12 cellular contexts compared by ENCODE assay signal in the genomic region with DNA sequence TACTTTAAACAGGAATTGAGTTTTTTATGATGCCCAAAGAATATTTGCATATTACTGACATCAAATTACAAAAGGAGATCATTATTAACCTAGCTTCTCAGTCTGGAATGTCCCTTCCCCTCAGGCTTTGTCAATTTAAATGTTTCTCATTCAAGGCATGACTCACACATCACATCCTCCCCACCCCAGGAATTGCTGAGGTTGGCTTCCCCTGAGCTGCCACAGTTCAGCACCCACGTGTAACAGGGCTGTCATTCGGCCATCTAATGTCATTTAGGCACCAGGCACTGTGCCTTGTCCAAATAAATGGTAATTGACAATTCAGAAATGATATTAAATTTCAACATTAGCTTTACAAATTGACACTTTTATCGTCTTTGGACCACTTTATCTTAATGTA.
DNase-seq lines count a peak whose midpoint lies in the region; ATAC-seq lines count a peak whose summit lies in the region.
"Had no signal": no experiment of that assay in that cellular context is flagged by ENCODE, and none has a peak within 500 bp of the region (broad histone marks: within the 10 kb centered on the region; RNA-seq: fewer than 3 reads in every experiment).

No MANE protein-coding gene starts in this region.

- no CpG with 5 or more reads among the region's 3 CpGs for WGBS in mesendoderm (ENCODE audit: extremely low coverage, insufficient coverage, low lambda C conversion rate)

- no peak overlapping the region for H3K18ac ChIP-seq in mesendoderm (ENCODE audit: low read length)

- H2AK5ac ChIP-seq in mesendoderm (ENCODE audit: low read length): no peak overlapping the region

- no peak overlapping the region for H3K27ac Mint-ChIP-seq in immature natural killer cell
- H3K27ac Mint-ChIP-seq: activated CD8-positive, alpha-beta memory T cell treated with anti-CD3 and anti-CD28 coated beads, Interleukin-2, amount 10 ng/mL, durations not matched to agents 7 days and 5 days; naive thymus-derived CD8-positive, alpha-beta T cell had no signal

- ATAC-seq in GM19395 (IDR thresholded peaks at IDR 0.05; ENCODE audit: unreplicated experiment): no peak
- ATAC-seq in GM18868 (IDR thresholded peaks at IDR 0.05; ENCODE audit: unreplicated experiment): no peak
- ATAC-seq: activated CD8-positive, alpha-beta memory T cell treated with anti-CD3 and anti-CD28 coated beads, Interleukin-2, amount 10 ng/mL, durations not matched to agents 7 days and 5 days; naive thymus-derived CD8-positive, alpha-beta T cell had no signal

- H3K4ac ChIP-seq in mesendoderm (ENCODE audit: low read depth, low read length): no peak overlapping the region

- peaks cover 0 to 3% (median 0%) of the 10 kb centered on the region in 6 donors for H3K9me3 Mint-ChIP-seq in immature natural killer cell

- H3K27me3 Mint-ChIP-seq in immature natural killer cell (ENCODE audit: low read depth in 3 of 3): peaks cover 3 to 9% (median 3%) of the 10 kb centered on the region in 3 donors

- H3K4me3 Mint-ChIP-seq in immature natural killer cell: no peak overlapping the region
- H3K4me3 Mint-ChIP-seq: activated CD8-positive, alpha-beta memory T cell treated with anti-CD3 and anti-CD28 coated beads, Interleukin-2, amount 10 ng/mL, durations not matched to agents 7 days and 5 days; central memory CD8-positive, alpha-beta T cell; naive thymus-derived CD8-positive, alpha-beta T cell had no signal

- H3K56ac ChIP-seq in mesendoderm (ENCODE audit: low read length): no peak overlapping the region

- H3K36me3 Mint-ChIP-seq in immature natural killer cell: no peaks in the 10 kb centered on the region
- H3K36me3 Mint-ChIP-seq: activated CD8-positive, alpha-beta memory T cell treated with anti-CD3 and anti-CD28 coated beads, Interleukin-2, amount 10 ng/mL, durations not matched to agents 7 days and 5 days had no signal

- H3K4me1 ChIP-seq in mesendoderm (ENCODE audit: control insufficient read depth, low read depth, low read length): peaks cover 2% of the 10 kb centered on the region

- no peak overlapping the region for H2BK120ac ChIP-seq in mesendoderm (ENCODE audit: low read depth, low read length)

- no peaks in the 10 kb centered on the region for H3K36me3 ChIP-seq in mesendoderm (ENCODE audit: control insufficient read depth, insufficient read depth, low read length)

- no peak overlapping the region for H2BK15ac ChIP-seq in mesendoderm (replicated peaks; ENCODE audit: low read depth)

- no peaks in the 10 kb centered on the region for H3K4me1 Mint-ChIP-seq in immature natural killer cell
- H3K4me1 Mint-ChIP-seq: central memory CD8-positive, alpha-beta T cell had no signal

- H3K9ac ChIP-seq in mesendoderm (ENCODE audit: low read length): no peak overlapping the region

- no peak overlapping the region for H4K5ac ChIP-seq in mesendoderm (ENCODE audit: low read length)

- H3K79me2 ChIP-seq in mesendoderm (ENCODE audit: control insufficient read depth, insufficient read depth, low read length): no peaks in the 10 kb centered on the region

- H3K23ac ChIP-seq in mesendoderm (ENCODE audit: low read length): no peak overlapping the region

- H2BK5ac ChIP-seq in mesendoderm (ENCODE audit: low read length): no peak overlapping the region

- no peak overlapping the region for H4K8ac ChIP-seq in mesendoderm (ENCODE audit: low read depth, low read length)

- peak; percentile 75 for DNase-seq in H4 (ENCODE audit: low spot score)
- peak; percentile 70 to 77 for DNase-seq in NCI-H526 (lab: John Stamatoyannopoulos, UW)
- peak; percentile 67 for DNase-seq in dermis blood vessel endothelial cell
- peak; percentile 95 for DNase-seq in mesendoderm
- DNase-seq in immature natural killer cell: no peak
- DNase-seq: activated CD8-positive, alpha-beta memory T cell treated with anti-CD3 and anti-CD28 coated beads, Interleukin-2, amount 10 ng/mL, durations not matched to agents 7 days and 5 days; DMS53; naive thymus-derived CD8-positive, alpha-beta T cell; NCI-H2107 had no signal

- H3K79me1 ChIP-seq in mesendoderm (ENCODE audit: low read length): no peaks in the 10 kb centered on the region

- no peak overlapping the region for H3K4me2 ChIP-seq in mesendoderm (ENCODE audit: low read length)

- H3K27ac ChIP-seq in mesendoderm (ENCODE audit: low read depth, low read length): no peak overlapping the region

- H3K27me3 ChIP-seq in mesendoderm (ENCODE audit: insufficient read depth, low read length, poor library complexity): no peaks in the 10 kb centered on the region

- no peak overlapping the region for H3K4me3 ChIP-seq in mesendoderm (ENCODE audit: low read length)

Comparison
In these comparisons a context has a peak if more than half of its experiments do, and no peak if none do; other contexts are left out.
1. DNase-seq: peak in H4 (single experiment), NCI-H526 (2 of 2), dermis blood vessel endothelial cell (single experiment) and mesendoderm (single experiment); none in immature natural killer cell (0 of 3).